Comparison of ENCODE assay signal across 12 cellular contexts in the genomic region with DNA sequence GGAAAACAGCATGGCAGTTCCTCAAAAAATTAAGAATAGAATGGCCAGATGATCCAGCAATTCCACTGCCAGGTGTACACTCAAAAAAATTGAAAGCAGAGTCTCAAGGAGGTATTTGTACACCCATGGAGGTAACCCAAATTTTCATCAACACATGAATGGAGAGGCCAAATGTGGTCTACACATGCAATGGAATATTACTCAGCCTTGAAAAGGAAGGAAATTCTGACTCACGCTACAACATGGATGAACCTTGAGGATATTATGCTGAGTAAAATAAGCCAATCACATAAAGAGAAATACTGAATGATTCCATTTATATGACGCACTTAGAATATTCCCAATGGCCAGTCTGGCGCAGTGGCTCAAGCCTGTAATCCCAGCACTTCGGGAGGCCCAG. TPM values are rescaled to one million over a fixed set of nuclear protein-coding genes. Genes with fewer than 3 reads are reported as not detected.
"Had no signal": no experiment of that assay in that cellular context is flagged by ENCODE, and none has a peak within 500 bp of the region (broad histone marks: within the 10 kb centered on the region; RNA-seq: fewer than 3 reads in every experiment).

No MANE protein-coding gene starts in this region.

RNA-seq across cellular contexts. Expression of a gene that starts 19.9 kb away (rescaled TPM):
- total RNA-seq: activated B cell treated with CpG ODN at 0.5 μM for 24 hours; activated CD4-positive, alpha-beta memory T cell treated with anti-CD3 and anti-CD28 coated beads, Interleukin-2, amount 10 ng/mL, durations not matched to agents 7 days and 5 days; activated CD4-positive, alpha-beta T cell treated with anti-CD3 and anti-CD28 coated beads for 36 hours; activated CD4-positive, alpha-beta T cell treated with anti-CD3 and anti-CD28 coated beads, Interleukin-2, amount 10 ng/mL, durations not matched to agents 24 days and 14 days; activated CD4-positive, alpha-beta T cell treated with anti-CD3 and anti-CD28 coated beads, Interleukin-2, amount 10 ng/mL, durations not matched to agents 7 days and 5 days; activated CD8-positive, alpha-beta memory T cell treated with anti-CD3 and anti-CD28 coated beads for 36 hours; activated CD8-positive, alpha-beta memory T cell treated with anti-CD3 and anti-CD28 coated beads, Interleukin-2, amount 10 ng/mL, durations not matched to agents 7 days and 5 days; activated CD8-positive, alpha-beta T cell treated with anti-CD3 and anti-CD28 coated beads for 36 hours; activated CD8-positive, alpha-beta T cell treated with anti-CD3 and anti-CD28 coated beads, Interleukin-2, amount 10 ng/mL, durations not matched to agents 7 days and 5 days; T-helper 1 cell treated with Interleukin-12 subunit alpha and Interleukin-12 subunit beta and Interleukin-4 antibody, amounts not matched to agents 30 ng/mL and 1 ng/mL, for 36 hours; T-helper 2 cell treated with Interferon-gamma antibody and Interleukin-4, amounts not matched to agents 100 ng/mL and 5 ng/mL, for 36 hours; WTC11 had no signal
